12 cellular contexts compared by ENCODE assay signal in the genomic region with DNA sequence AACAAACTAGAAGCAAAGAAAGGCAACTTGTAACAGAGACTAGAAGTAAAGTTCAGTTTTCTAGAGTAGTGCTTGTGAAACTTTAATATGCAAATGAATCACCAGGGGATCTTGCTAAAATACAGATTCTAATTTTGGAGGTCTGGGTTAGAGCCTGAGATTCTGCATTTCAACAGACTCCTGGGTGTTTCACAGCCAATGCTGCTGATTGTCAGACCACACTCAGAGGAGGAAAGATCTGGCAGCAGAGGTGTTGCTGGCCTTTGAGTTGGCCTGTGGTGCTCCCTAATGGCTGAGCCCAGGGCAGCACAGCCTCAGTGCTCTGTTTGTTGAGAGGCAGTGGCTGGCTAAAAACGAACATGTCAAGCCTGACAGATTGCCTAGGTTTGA. TPM values are rescaled to one million over a fixed set of nuclear protein-coding genes. Genes with fewer than 3 reads are reported as not detected.
DNase-seq lines count a peak whose midpoint lies in the region; ATAC-seq, FAIRE-seq and TF ChIP-seq lines count a peak whose summit lies in the region.
"Had no signal": no experiment of that assay in that cellular context is flagged by ENCODE, and none has a peak within 500 bp of the region (broad histone marks: within the 10 kb centered on the region; RNA-seq: fewer than 3 reads in every experiment).

No MANE protein-coding gene starts in this region.

- no peaks in the 10 kb centered on the region for H3K9me1 ChIP-seq in K562 (ENCODE audit: control insufficient read depth, insufficient read depth, low read length)

- CTCF ChIA-PET in K562 (lab: Yijun Ruan, JAX; ENCODE audit: low intra/inter-chr PET ratio) (interaction anchor here (1.2 kb wide), 1 partner anchor 81 kb away, joined by 8 read pairs; no protein-coding TSS in a partner anchor), PC-9 (lab: Charles Lee) (no interaction called here)

- TF ChIP-seq CTCF in K562 (IDR thresholded peaks at IDR 0.05 in 2 of 3, conservative IDR thresholded peaks at IDR 0.05 in 1 of 3; ENCODE audit: insufficient read depth in 2 of 3, low read depth in 1 of 3, low read length in 3 of 3) (peak; percentile 41 to 48 (median 45); a peak in 4 of 6 replicates), PC-9 (conservative IDR thresholded peaks at IDR 0.05) (no peak), HFFc6 (IDR thresholded peaks at IDR 0.05) (no peak)

- peaks cover 29% of the 10 kb centered on the region for H4K20me1 ChIP-seq in K562 (replicated peaks; ENCODE audit: control insufficient read depth, insufficient read depth, low read length)
- peaks cover 16% of the 10 kb centered on the region; the same call in 1 of the 2 replicates for H4K20me1 ChIP-seq in PC-9 (ENCODE audit: insufficient read depth)

- H3K27me3 Mint-ChIP-seq in naive B cell = no peaks in the 10 kb centered on the region
- peaks cover 2% of the 10 kb centered on the region for H3K27me3 Mint-ChIP-seq in HFFc6 (ENCODE audit: insufficient read depth)
- H3K27me3 Mint-ChIP-seq: activated naive CD8-positive, alpha-beta T cell had no signal

- peak; percentile 38 to 63 for TF ChIP-seq RAD21 in K562 (CRISPR knock-in tag; conservative IDR thresholded peaks at IDR 0.05 in 1 of 2, IDR thresholded peaks at IDR 0.05 in 1 of 2)

- H3K27ac Mint-ChIP-seq in naive B cell (peak overlapping the region in 2 of 6 donors; percentile 19 to 20), HFFc6 (no peak overlapping the region; the same call in 1 of the 2 replicates)
- H3K27ac Mint-ChIP-seq: activated naive CD8-positive, alpha-beta T cell had no signal

- H3K36me3 ChIP-seq in K562 (ENCODE audit: control insufficient read depth, insufficient read depth, low read length) (peaks cover 40% of the 10 kb centered on the region; the same call in 2 of the 3 replicates), PC-9 (ENCODE audit: low read depth) (no peaks in the 10 kb centered on the region)

- no peak overlapping the region for H3K27ac ChIP-seq in K562 (ENCODE audit: extremely low read depth, low read depth, low read length)
- H3K27ac ChIP-seq in PC-9 = no peak overlapping the region

- 0% methylated on average over 1 of the region's 1 CpG for WGBS in K562 (ENCODE audit: insufficient coverage, low coverage, missing lambda C conversion rate)

- no peak overlapping the region for H3K4me2 ChIP-seq in K562 (ENCODE audit: insufficient read depth, low read length)
- no peak overlapping the region for H3K4me2 ChIP-seq in PC-9

- H3K4me1 ChIP-seq in K562 (replicated peaks in 1 of 2; ENCODE audit: control insufficient read depth in 2 of 2, insufficient read depth in 2 of 2, low read length in 2 of 2) = peaks cover 6 to 9% of the 10 kb centered on the region in 2 experiments
- peaks cover 11% of the 10 kb centered on the region for H3K4me1 ChIP-seq in PC-9 (replicated peaks; ENCODE audit: insufficient read depth)

- no peaks in the 10 kb centered on the region for H3K9me3 Mint-ChIP-seq in naive B cell
- no peaks in the 10 kb centered on the region for H3K9me3 Mint-ChIP-seq in HFFc6

- H3K4me3 ChIP-seq in K562 (no peak overlapping the region), PC-9 (no peak overlapping the region)

- BruUV-seq in K562 (replicated peaks; lab: Mats Ljungman, UMichigan) (no TSS peak), PC-9 (replicated peaks; lab: Mats Ljungman, UMichigan) (no TSS peak)

- peaks cover 34 to 64% (median 55%) of the 10 kb centered on the region in 3 donors for H3K4me1 Mint-ChIP-seq in naive B cell
- H3K4me1 Mint-ChIP-seq in HFFc6 (ENCODE audit: low read depth) = peaks cover 48% of the 10 kb centered on the region

- POLR2A ChIA-PET in K562 (lab: Yijun Ruan, JAX) = no interaction called here
- POLR2A ChIA-PET in PC-9 (lab: Charles Lee; ENCODE audit: unreplicated experiment) = no interaction called here

- peak overlapping the region in 1 of 2 experiments; percentile 29; a peak in 1 of 4 replicates for H3K9ac ChIP-seq in K562 (ENCODE audit: insufficient read depth in 1 of 2, low read depth in 2 of 2, low read length in 2 of 2)

- TF ChIP-seq POLR2A in K562 (conservative IDR thresholded peaks at IDR 0.05) = no peak

- no peak for TF ChIP-seq EP300 in K562 (IDR thresholded peaks at IDR 0.05; ENCODE audit: low read length)

- H3K9me3 ChIP-seq in K562 (replicated peaks; ENCODE audit: control insufficient read depth, insufficient read depth, low read depth, low read length) (no peaks in the 10 kb centered on the region), PC-9 (ENCODE audit: insufficient read depth, low read depth) (no peaks in the 10 kb centered on the region)

- FAIRE-seq in K562 (lab: Jason Lieb, UNC) = peak; percentile 61

- H3K4me3 Mint-ChIP-seq in naive B cell (peak overlapping the region in 6 of 8 donors; percentile 20 to 66 (median 38)), HFFc6 (no peak overlapping the region)
- H3K4me3 Mint-ChIP-seq: activated naive CD8-positive, alpha-beta T cell had no signal

- in situ Hi-C loops in K562 (cut with MboI) = no loop called here

- intact Hi-C loops in K562 (cut with micrococcal nuclease) = loop anchor here (5.0 kb wide), 1 partner anchor 80 kb away; no protein-coding TSS in a partner anchor
- intact Hi-C loops in PC-9 (cut with micrococcal nuclease; ENCODE audit: unreplicated experiment) = no loop called here

- ATAC-seq in GM18858 (IDR thresholded peaks at IDR 0.05; ENCODE audit: unreplicated experiment) (peak; percentile 56), HG02798 (IDR thresholded peaks at IDR 0.05; ENCODE audit: poor library complexity, unreplicated experiment) (peak; percentile 55), K562 (peak; percentile 66), naive B cell (ENCODE audit: low read depth in 2 of 2) (peak in 1 of 2 donors; percentile 20)
- ATAC-seq: esophagus mucosa had no signal

- H3F3A ChIP-seq in PC-9 (ENCODE audit: insufficient read depth, low read depth) = no peaks in the 10 kb centered on the region

- H3K27me3 ChIP-seq in K562 (ENCODE audit: control insufficient read depth in 2 of 2, insufficient read depth in 2 of 2, low read length in 2 of 2) = no peaks in the 10 kb centered on the region
- H3K27me3 ChIP-seq in PC-9 (ENCODE audit: insufficient read depth, low read depth) = no peaks in the 10 kb centered on the region

- H2AFZ ChIP-seq in K562 (ENCODE audit: low read depth, low read length) (no peak overlapping the region), PC-9 (no peak overlapping the region)

- H3K79me2 ChIP-seq in K562 (ENCODE audit: control insufficient read depth, insufficient read depth, low read length) (peaks cover 69% of the 10 kb centered on the region), PC-9 (ENCODE audit: low read depth) (peaks cover 16% of the 10 kb centered on the region; the same call in 1 of the 2 replicates)

- DNase-seq in K562 (ENCODE audit: extremely low read depth in 1 of 4, low spot score in 3 of 4) (peak in 2 of 4 experiments; percentile 40 to 44), naive B cell (no peak), PC-9 (no peak), activated gamma-delta T cell treated with Interleukin-2 at 50 U/mL for 16 hours (no peak), HFFc6 (no peak)
- DNase-seq in stimulated activated CD8-positive, alpha-beta memory T cell treated with anti-CD3 and anti-CD28 coated beads, Interleukin-4, amount 100 ng/mL, for 48 hours = no peak
- DNase-seq: DMS 273 treated with DMSO at 0.1 percent for 48 hours, NCI-H187 treated with DMSO at 0.1 percent for 48 hours had no signal

- H3K9me2 ChIP-seq in PC-9 (ENCODE audit: insufficient read depth) = no peaks in the 10 kb centered on the region

- H3K36me3 Mint-ChIP-seq in naive B cell (peaks cover 8 to 14% of the 10 kb centered on the region in 2 donors), HFFc6 (ENCODE audit: low read depth) (no peaks in the 10 kb centered on the region)

RNA-seq across cellular contexts. Expression of a gene that starts 5.4 kb away (rescaled TPM):
- 74.3 and 112 TPM in 2 replicates for total RNA-seq in K562 (2011; cell fraction: chromatin; rRNA removed; ENCODE audit: low replicate concordance)
- 59.2 and 64.6 TPM in 2 replicates for total RNA-seq in K562 (2011; cell fraction: nucleolus; rRNA removed)
- 69.7 and 90.4 TPM in 2 replicates for total RNA-seq in K562 (2011; cell fraction: nucleoplasm; rRNA removed)
- 15.1 and 18.3 TPM in 2 replicates for total RNA-seq in K562 (2014; rRNA removed)
- 8.5 and 10.4 TPM in 2 replicates for total RNA-seq in K562 (2014; rRNA removed; fragmentation: Illumina TruSeq; extraction: Trizol)
- total RNA-seq in K562 (2015; rRNA removed; fragmentation: Illumina TruSeq; extraction: Trizol) = 10.9 and 13.3 TPM in 2 replicates
- 23.9 and 24.0 TPM in 2 replicates for total RNA-seq in K562 (2021)
- 15.8 and 21.7 TPM in 2 replicates for polyA plus RNA-seq in K562 (2011; rRNA removed)
- polyA plus RNA-seq in K562 (2011; cell fraction: cytosol; rRNA removed) = 16.3 and 16.9 TPM in 2 replicates
- 59.5 and 77.3 TPM in 2 replicates for polyA plus RNA-seq in K562 (2011; cell fraction: nucleus; rRNA removed)
- polyA plus RNA-seq in K562 (2012) = 10.6 and 11.5 TPM in 2 replicates
- 14.5 and 14.8 TPM in 2 replicates for polyA plus RNA-seq in K562 (2014; fragmentation: Illumina TruSeq; extraction: Trizol)
- polyA plus RNA-seq in K562 (2014; fragmentation: Nextera tagmentation; extraction: Ambion mirVana) = 1 to 10 TPM; 2.3 to 3.3 TPM
- polyA plus RNA-seq in K562 (2014; rRNA removed) = 13.5 and 17.1 TPM in 2 replicates
- polyA minus RNA-seq in K562 (2011; rRNA and poly(A)+ RNA removed) = 27.1 and 32.0 TPM in 2 replicates
- 17.7 and 18.3 TPM in 2 replicates for polyA minus RNA-seq in K562 (2011; cell fraction: cytosol; rRNA and poly(A)+ RNA removed)
- polyA minus RNA-seq in K562 (2011; cell fraction: nucleus; rRNA and poly(A)+ RNA removed) = 28.8 and 31.0 TPM in 2 replicates
- 10 to 100 TPM in 5 of 6 donors, 1 to 10 TPM in 1; 10.0 to 34.2 (median 26.7) TPM for polyA plus RNA-seq in naive B cell (ENCODE audit: low read depth in 6 of 6)
- total RNA-seq in PC-9 (2021) = 17.5 and 27.3 TPM in 2 replicates
- total RNA-seq in HFFc6 (2021; fragmentation: NEBNext Ultra II Directional; extraction: Animal tissue kit (Norgen Biotek cat#: 25700)) = 10 to 100 TPM; 12.5 to 16.4 (median 14.1) TPM

RNA-seq across cellular contexts. Expression of a gene that starts 32.7 kb away (rescaled TPM):
- 1.4 and 6.4 TPM in 2 replicates for total RNA-seq in K562 (2011; cell fraction: chromatin; rRNA removed; ENCODE audit: low replicate concordance)
- 4.3 and 4.5 TPM in 2 replicates for total RNA-seq in K562 (2011; cell fraction: nucleolus; rRNA removed)
- 2.4 and 2.6 TPM in 2 replicates for total RNA-seq in K562 (2011; cell fraction: nucleoplasm; rRNA removed)
- 5.4 and 8.0 TPM in 2 replicates for total RNA-seq in K562 (2014; rRNA removed)
- total RNA-seq in K562 (2014; rRNA removed; fragmentation: Illumina TruSeq; extraction: Trizol) = 0.89 and 1.5 TPM in 2 replicates
- total RNA-seq in K562 (2015; rRNA removed; fragmentation: Illumina TruSeq; extraction: Trizol) = 2.1 and 2.3 TPM in 2 replicates
- 6.6 and 6.9 TPM in 2 replicates for total RNA-seq in K562 (2021)
- polyA plus RNA-seq in K562 (2011; rRNA removed) = 2.5 and 3.9 TPM in 2 replicates
- polyA plus RNA-seq in K562 (2011; cell fraction: cytosol; rRNA removed) = 4.4 and 9.8 TPM in 2 replicates
- polyA plus RNA-seq in K562 (2011; cell fraction: nucleus; rRNA removed) = 7.2 and 11.0 TPM in 2 replicates
- polyA plus RNA-seq in K562 (2012) = 3.3 and 3.7 TPM in 2 replicates
- 2.9 and 4.0 TPM in 2 replicates for polyA plus RNA-seq in K562 (2014; fragmentation: Illumina TruSeq; extraction: Trizol)
- polyA plus RNA-seq in K562 (2014; fragmentation: Nextera tagmentation; extraction: Ambion mirVana) = under 1 TPM; 0.13 to 0.14 TPM
- 4.3 and 4.9 TPM in 2 replicates for polyA plus RNA-seq in K562 (2014; rRNA removed)
- polyA minus RNA-seq in K562 (2011; rRNA and poly(A)+ RNA removed) = 1.6 and 1.7 TPM in 2 replicates
- 4.6 and 9.6 TPM in 2 replicates for polyA minus RNA-seq in K562 (2011; cell fraction: cytosol; rRNA and poly(A)+ RNA removed)
- polyA minus RNA-seq in K562 (2011; cell fraction: nucleus; rRNA and poly(A)+ RNA removed) = 1.5 and 1.7 TPM in 2 replicates
- under 1 TPM in 5 of 6 donors, not detected in 1; 0.12 to 0.35 (median 0.20) TPM for polyA plus RNA-seq in naive B cell (ENCODE audit: low read depth in 6 of 6)
- total RNA-seq in PC-9 (2021) = 13.6 and 18.8 TPM in 2 replicates
- total RNA-seq in HFFc6 (2021; fragmentation: NEBNext Ultra II Directional; extraction: Animal tissue kit (Norgen Biotek cat#: 25700)) = 10 to 100 TPM in 1 of 6 experiments, 1 to 10 TPM in 5; 7.4 to 10.0 (median 8.7) TPM

RNA-seq across cellular contexts. Expression of a gene that starts 47.8 kb away (rescaled TPM):
- total RNA-seq in K562 (2011; cell fraction: chromatin; rRNA removed; ENCODE audit: low replicate concordance) = 4.6 and 15.0 TPM in 2 replicates
- 15.7 and 22.2 TPM in 2 replicates for total RNA-seq in K562 (2011; cell fraction: nucleolus; rRNA removed)
- total RNA-seq in K562 (2011; cell fraction: nucleoplasm; rRNA removed) = 13.6 and 16.2 TPM in 2 replicates
- total RNA-seq in K562 (2014; rRNA removed) (3.6 and 5.4 TPM in 2 replicates), K562 (2014; rRNA removed; fragmentation: Illumina TruSeq; extraction: Trizol) (0.96 and 1.5 TPM in 2 replicates), K562 (2015; rRNA removed; fragmentation: Illumina TruSeq; extraction: Trizol) (2.4 and 3.0 TPM in 2 replicates), K562 (2021) (13.1 and 14.9 TPM in 2 replicates), PC-9 (2021) (15.2 and 15.6 TPM in 2 replicates)
- polyA plus RNA-seq in K562 (2011; rRNA removed) (1.3 and 2.6 TPM in 2 replicates), K562 (2014; fragmentation: Illumina TruSeq; extraction: Trizol) (7.4 and 9.7 TPM in 2 replicates), K562 (2014; fragmentation: Nextera tagmentation; extraction: Ambion mirVana) (under 1 TPM; 0.65 to 0.98 TPM), K562 (2014; rRNA removed) (4.2 and 4.4 TPM in 2 replicates), naive B cell (ENCODE audit: low read depth in 6 of 6) (1 to 10 TPM; 3.3 to 7.6 (median 5.7) TPM)
- 2.8 and 7.0 TPM in 2 replicates for polyA plus RNA-seq in K562 (2011; cell fraction: cytosol; rRNA removed)
- 2.6 and 5.4 TPM in 2 replicates for polyA plus RNA-seq in K562 (2011; cell fraction: nucleus; rRNA removed)
- 9.2 and 10.4 TPM in 2 replicates for polyA plus RNA-seq in K562 (2012)
- polyA minus RNA-seq in K562 (2011; rRNA and poly(A)+ RNA removed) = 2.1 and 2.5 TPM in 2 replicates
- 13.7 and 13.8 TPM in 2 replicates for polyA minus RNA-seq in K562 (2011; cell fraction: cytosol; rRNA and poly(A)+ RNA removed)
- polyA minus RNA-seq in K562 (2011; cell fraction: nucleus; rRNA and poly(A)+ RNA removed) = 4.8 and 4.9 TPM in 2 replicates
- total RNA-seq in HFFc6 (2021; fragmentation: NEBNext Ultra II Directional; extraction: Animal tissue kit (Norgen Biotek cat#: 25700)) = 10 to 100 TPM; 24.2 to 29.6 (median 27.4) TPM

RNA-seq across cellular contexts. Expression of a gene that starts 54.4 kb away (rescaled TPM):
- 1.1 and 7.5 TPM in 2 replicates for total RNA-seq in K562 (2011; cell fraction: chromatin; rRNA removed; ENCODE audit: low replicate concordance)
- total RNA-seq in K562 (2011; cell fraction: nucleolus; rRNA removed) = 3.9 and 5.7 TPM in 2 replicates
- total RNA-seq in K562 (2011; cell fraction: nucleoplasm; rRNA removed) = 3.1 and 4.0 TPM in 2 replicates
- 1.5 TPM in 1 of 2 replicates, not detected in the other for total RNA-seq in K562 (2014; rRNA removed)
- not detected in 2 replicates for total RNA-seq in K562 (2014; rRNA removed; fragmentation: Illumina TruSeq; extraction: Trizol)
- 0.83 and 1.1 TPM in 2 replicates for total RNA-seq in K562 (2015; rRNA removed; fragmentation: Illumina TruSeq; extraction: Trizol)
- total RNA-seq in K562 (2021) = 0.76 and 1.1 TPM in 2 replicates
- 0.28 TPM in 1 of 2 replicates, not detected in the other for polyA plus RNA-seq in K562 (2011; rRNA removed)
- 0.72 and 0.74 TPM in 2 replicates for polyA plus RNA-seq in K562 (2011; cell fraction: cytosol; rRNA removed)
- polyA plus RNA-seq in K562 (2011; cell fraction: nucleus; rRNA removed) = 1.00 and 1.8 TPM in 2 replicates
- 0.47 and 0.65 TPM in 2 replicates for polyA plus RNA-seq in K562 (2012)
- 0.25 TPM in 1 of 2 replicates, not detected in the other for polyA plus RNA-seq in K562 (2014; fragmentation: Illumina TruSeq; extraction: Trizol)
- not detected for polyA plus RNA-seq in K562 (2014; fragmentation: Nextera tagmentation; extraction: Ambion mirVana)
- polyA plus RNA-seq in K562 (2014; rRNA removed) = not detected in 2 replicates
- polyA minus RNA-seq in K562 (2011; rRNA and poly(A)+ RNA removed) = 0.66 TPM in 1 of 2 replicates, not detected in the other
- polyA minus RNA-seq in K562 (2011; cell fraction: cytosol; rRNA and poly(A)+ RNA removed) = not detected in 2 replicates
- polyA minus RNA-seq in K562 (2011; cell fraction: nucleus; rRNA and poly(A)+ RNA removed) = 4.4 and 5.3 TPM in 2 replicates
- polyA plus RNA-seq in naive B cell (ENCODE audit: low read depth in 6 of 6) = not detected
- total RNA-seq in PC-9 (2021) = 2.2 and 4.2 TPM in 2 replicates
- total RNA-seq in HFFc6 (2021; fragmentation: NEBNext Ultra II Directional; extraction: Animal tissue kit (Norgen Biotek cat#: 25700)) = under 1 TPM; 0.38 to 0.74 (median 0.68) TPM

Comparison
In these comparisons a context has a peak if more than half of its experiments do, and no peak if none do; other contexts are left out.
1. CTCF ChIP-seq: peak in K562 (3 of 3); none in PC-9 (single experiment) and HFFc6 (single experiment).